9 cellular contexts compared by ENCODE assay signal in the genomic region with DNA sequence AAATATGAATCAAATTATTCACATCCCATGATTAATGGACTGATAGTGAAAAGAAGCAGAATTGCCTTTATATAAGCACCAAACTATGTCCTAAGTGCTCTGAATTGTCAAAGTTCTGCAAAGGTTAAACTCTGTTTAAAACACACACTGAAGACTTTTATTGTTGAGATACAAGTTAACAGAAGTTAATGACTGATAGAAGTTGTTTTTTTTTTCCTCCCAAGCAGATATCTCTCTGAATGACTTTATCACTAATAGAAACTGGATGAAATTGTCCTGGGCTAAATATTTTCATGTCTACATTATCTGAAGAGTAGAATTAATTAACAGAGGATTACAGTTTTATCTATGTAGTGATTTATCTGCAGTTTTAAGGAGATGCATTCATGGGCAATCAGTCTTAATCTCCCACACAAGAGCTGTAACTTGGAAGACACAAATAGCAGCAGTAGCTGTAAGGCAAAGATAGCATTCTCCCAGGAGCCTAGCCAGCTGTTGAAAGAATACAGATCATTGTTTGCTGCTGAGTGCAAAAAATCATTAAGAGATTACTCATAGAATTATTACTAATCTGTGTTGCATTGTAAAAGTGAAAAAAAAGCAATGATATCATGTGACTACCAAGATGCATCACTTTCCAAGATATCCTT. TPM values are rescaled to one million over a fixed set of nuclear protein-coding genes. Genes with fewer than 3 reads are reported as not detected.
DNase-seq lines count a peak whose midpoint lies in the region; ATAC-seq lines count a peak whose summit lies in the region.
"Had no signal": no experiment of that assay in that cellular context is flagged by ENCODE, and none has a peak within 500 bp of the region (broad histone marks: within the 10 kb centered on the region; RNA-seq: fewer than 3 reads in every experiment).

No MANE protein-coding gene starts in this region.

- no peak for ATAC-seq in HG03565 (IDR thresholded peaks at IDR 0.05; ENCODE audit: unreplicated experiment)

- DNase-seq in A172 (ENCODE audit: low spot score) (peak; percentile 48), HS-5 (ENCODE audit: low read depth) (peak; percentile 68), dermis blood vessel endothelial cell (peak; percentile 23), left kidney (ENCODE audit: low read depth, low spot score) (peak; percentile 65), midbrain (lab: John Stamatoyannopoulos, UW) (no peak), hepatic stellate cell (ENCODE audit: low spot score) (no peak), GOT3 (lab: John Stamatoyannopoulos, UW) (no peak)
- DNase-seq: NCI-H187 treated with DMSO at 0.1 percent for 48 hours had no signal

RNA-seq across cellular contexts. Expression of gene BMP5, which starts 49.9 kb away (rescaled TPM):
- 0.17 TPM in 1 of 2 replicates, not detected in the other for total RNA-seq in A172 (2014; rRNA removed; shearing (Covaris generic))
- total RNA-seq in dermis blood vessel endothelial cell = not detected in 2 replicates

Comparison
In these comparisons a context has a peak if more than half of its experiments do, and no peak if none do; other contexts are left out.
1. DNase-seq: peak in A172 (single experiment), HS-5 (single experiment), dermis blood vessel endothelial cell (single experiment) and left kidney (single experiment); none in midbrain (single experiment), hepatic stellate cell (single experiment) and GOT3 (single experiment).